Comparison of ENCODE assay signal across 8 cellular contexts in the genomic region with DNA sequence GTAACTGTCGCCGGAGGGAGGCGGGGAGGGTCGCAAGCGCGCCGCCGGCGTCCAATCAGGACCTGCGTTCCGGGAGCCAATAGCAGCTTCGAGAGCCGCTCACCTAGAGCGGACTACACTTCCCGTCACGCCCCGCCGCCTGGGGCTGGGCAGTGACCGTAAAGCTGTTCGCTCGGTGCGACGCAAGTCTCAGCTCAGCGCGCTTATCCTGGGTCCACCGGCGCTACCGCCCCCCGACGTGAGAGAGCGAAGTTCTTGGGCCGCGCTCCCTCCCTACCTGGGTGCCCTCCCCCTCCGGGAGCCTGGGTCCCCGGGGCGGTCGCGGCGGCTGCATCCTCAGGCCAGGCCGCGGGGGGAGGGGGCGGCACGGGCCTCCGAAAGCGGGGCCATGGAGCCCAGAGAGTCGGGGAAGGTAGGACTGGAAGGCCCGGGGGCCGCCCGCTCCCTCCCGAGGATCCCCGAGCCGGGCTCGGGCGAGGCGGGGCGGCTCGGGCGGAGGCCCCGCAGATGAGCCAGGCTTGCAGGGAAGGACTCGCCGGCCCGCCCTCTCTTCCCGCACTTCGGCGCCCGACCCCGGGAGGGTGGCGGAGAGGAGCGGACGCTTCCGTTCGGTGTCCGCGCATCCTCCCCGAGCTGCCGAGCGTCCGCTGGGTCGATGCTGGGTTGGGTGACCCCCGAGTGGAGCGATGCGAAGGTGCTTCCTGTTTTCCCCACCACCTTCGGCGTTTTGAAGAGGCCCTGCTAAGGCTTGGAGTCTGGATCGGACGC. TPM values are rescaled to one million over a fixed set of nuclear protein-coding genes. Genes with fewer than 3 reads are reported as not detected.
DNase-seq lines count a peak whose midpoint lies in the region; ATAC-seq, FAIRE-seq and TF ChIP-seq lines count a peak whose summit lies in the region.

TSS of gene ZNF862 (plus strand) at position 152 of the 768 bp plus-strand sequence. CDS start at position 389, 237 bp downstream.

- peaks cover 4% of the 10 kb centered on the region for H3K27me3 ChIP-seq in keratinocyte (ENCODE audit: control insufficient read depth, extremely low read depth, insufficient read depth, low read length)

- peak within 1 kb of the TSS; percentile 95 for H3K4me2 ChIP-seq in keratinocyte (ENCODE audit: control insufficient read depth, extremely low read depth, insufficient read depth, low read depth, low read length)

- FAIRE-seq in keratinocyte (lab: Jason Lieb, UNC) = no peak

- no peaks in the 10 kb centered on the region for H3K36me3 ChIP-seq in keratinocyte (ENCODE audit: control insufficient read depth in 2 of 2, extremely low read depth in 1 of 2, insufficient read depth in 2 of 2, low read length in 2 of 2)

- peak; percentile 98 for ATAC-seq in GM19043 (IDR thresholded peaks at IDR 0.05; ENCODE audit: low read depth, unreplicated experiment)
- peak; percentile 97 for ATAC-seq in HG03378 (IDR thresholded peaks at IDR 0.05; ENCODE audit: unreplicated experiment)

- TF ChIP-seq CTCF in AG10803 (conservative IDR thresholded peaks at IDR 0.05; ENCODE audit: low read length) = no peak
- TF ChIP-seq CTCF in keratinocyte (optimal IDR thresholded peaks at IDR 0.05 in 1 of 3, IDR thresholded peaks at IDR 0.05 in 1 of 3, conservative IDR thresholded peaks at IDR 0.05 in 1 of 3; ENCODE audit: extremely low read depth in 1 of 3, insufficient read depth in 2 of 3, low read length in 3 of 3) = peak in 1 of 3 experiments; percentile 22

- peaks cover 8% of the 10 kb centered on the region for H3K4me1 ChIP-seq in keratinocyte (ENCODE audit: control insufficient read depth, extremely low read depth, insufficient read depth, low read length)

- H3K4me3 ChIP-seq in AG10803 (ENCODE audit: low read length) = peak within 1 kb of the TSS; percentile 88
- H3K4me3 ChIP-seq in keratinocyte (ENCODE audit: control insufficient read depth in 2 of 3, extremely low read depth in 1 of 3, insufficient read depth in 2 of 3, low read depth in 1 of 3, low read length in 3 of 3) = peak within 1 kb of the TSS; percentile 83 to 90 (median 89)

- H3K9me3 ChIP-seq in keratinocyte (ENCODE audit: control insufficient read depth, low read depth, low read length) = no peaks in the 10 kb centered on the region

- peak; percentile 96 for DNase-seq in AG10803 (ENCODE audit: low read depth)
- DNase-seq in NCI-H460 (ENCODE audit: extremely low read depth, low read depth) = peak; percentile 96
- peak; percentile 94 for DNase-seq in activated CD4-positive, CD25-positive, alpha-beta regulatory T cell treated with anti-CD3 and anti-CD28 coated beads, Interleukin-2, amount 50 U/mL, for 72 hours
- peak; percentile 85 to 97 for DNase-seq in cerebellar nuclear complex (lab: John Stamatoyannopoulos, UW)
- peak; percentile 73 for DNase-seq in keratinocyte (ENCODE audit: low read depth, low spot score)
- DNase-seq in stimulated activated CD4-positive, alpha-beta T cell treated with anti-CD3 and anti-CD28 coated beads, Interleukin-15, amount 100 ng/mL, for 1 hour (ENCODE audit: low read depth in 1 of 2, low spot score in 1 of 2) = peak; percentile 92

- H4K20me1 ChIP-seq in keratinocyte (ENCODE audit: control insufficient read depth, extremely low read depth, insufficient read depth, low read length) = no peaks in the 10 kb centered on the region

- dilution Hi-C loops in keratinocyte (cut with MboI; ENCODE audit: extremely low pct_ligation_motif_present, low sequenced_read_pairs) = no loop called here

- peaks cover 10% of the 10 kb centered on the region for H3K79me2 ChIP-seq in keratinocyte (ENCODE audit: control insufficient read depth, insufficient read depth, low read length)

- peak within 1 kb of the TSS; percentile 46 for H3K27ac ChIP-seq in keratinocyte (ENCODE audit: control insufficient read depth, insufficient read depth, low read length)

- H2AFZ ChIP-seq in keratinocyte (ENCODE audit: control insufficient read depth, low read length) = peak within 1 kb of the TSS; percentile 94

- no peaks in the 10 kb centered on the region for H3K9me1 ChIP-seq in keratinocyte (ENCODE audit: control insufficient read depth, extremely low read depth, insufficient read depth, low read length)

- H3K9ac ChIP-seq in keratinocyte (ENCODE audit: control insufficient read depth, extremely low read depth, insufficient read depth, low read length) = peak within 1 kb of the TSS; percentile 77

RNA-seq across cellular contexts. Expression of gene ZNF862, which starts in this region (rescaled TPM):
- 4.6 and 8.3 TPM in 2 replicates for total RNA-seq in NCI-H460 (2014; rRNA removed; shearing (Covaris generic))
- 7.1 and 13.2 TPM in 2 replicates for polyA plus RNA-seq in NCI-H460 (2014; cell fraction: nucleus; rRNA removed)
- polyA plus RNA-seq in keratinocyte = 7.0 to 19.9 TPM (median 10.1 TPM) in 3 replicates
- polyA plus RNA-seq in keratinocyte (2011; ENCODE audit: low read depth) = 1.4 TPM
- 3.4 and 5.2 TPM in 2 replicates for polyA plus RNA-seq in keratinocyte (2011; cell fraction: cytosol; rRNA removed)
- polyA plus RNA-seq in keratinocyte (2011; cell fraction: nucleus; rRNA removed) = 48.1 and 62.1 TPM in 2 replicates
- polyA plus RNA-seq in keratinocyte (2012; ENCODE audit: low replicate concordance) = 4.4 and 5.9 TPM in 2 replicates
- polyA minus RNA-seq in keratinocyte = 15.4 to 16.9 TPM (median 15.9 TPM) in 3 replicates
- 6.1 TPM for polyA minus RNA-seq in keratinocyte (2011; cell fraction: cytosol; rRNA and poly(A)+ RNA removed)
- polyA minus RNA-seq in keratinocyte (2011; cell fraction: nucleus; rRNA and poly(A)+ RNA removed) = 13.7 and 21.3 TPM in 2 replicates

Comparison
In these comparisons a context has a peak if more than half of its experiments do, and no peak if none do; other contexts are left out.
1. Peak in every context shown above with its lines: DNase-seq, ATAC-seq, H3K4me3 ChIP-seq and H3K27ac ChIP-seq.